11 cellular contexts compared by ENCODE assay signal in genomic region chr10:71693377-71693776, GRCh38. TPM values are rescaled to one million over a fixed set of nuclear protein-coding genes. Genes with fewer than 3 reads are reported as not detected.
DNase-seq lines count a peak whose midpoint lies in the region; ATAC-seq and TF ChIP-seq lines count a peak whose summit lies in the region.
"Had no signal": no experiment of that assay in that cellular context is flagged by ENCODE, and none has a peak within 500 bp of the region (broad histone marks: within the 10 kb centered on the region; RNA-seq: fewer than 3 reads in every experiment).

No MANE protein-coding gene starts in this region.

- H3K27me3 ChIP-seq in BLaER1, result no peaks in the 10 kb centered on the region
- H3K27me3 ChIP-seq in naive thymus-derived CD4-positive, alpha-beta T cell (ENCODE audit: control insufficient read depth in 2 of 2, insufficient read depth in 2 of 2, low read length in 2 of 2), result no peaks in the 10 kb centered on the region
- H3K27me3 ChIP-seq: ovary had no signal

- no peak for TF ChIP-seq CTCF in Calu3 (IDR thresholded peaks at IDR 0.05; ENCODE audit: unreplicated experiment)
- no peak for TF ChIP-seq CTCF in cardiac fibroblast (IDR thresholded peaks at IDR 0.05; ENCODE audit: low read depth, low read length)

- H3K27ac Mint-ChIP-seq in Calu3 (ENCODE audit: unreplicated experiment), result peak overlapping the region; percentile 16
- H3K27ac Mint-ChIP-seq in naive thymus-derived CD4-positive, alpha-beta T cell, result peak overlapping the region in 3 of 9 donors; percentile 72 to 91 (median 77)

- peak overlapping the region; percentile 49; the same call in 1 of the 2 replicates for H3K27ac ChIP-seq in BLaER1
- no peak overlapping the region for H3K27ac ChIP-seq in naive thymus-derived CD4-positive, alpha-beta T cell (ENCODE audit: low read depth, low read length)
- H3K27ac ChIP-seq: ovary had no signal

- H3K4me1 Mint-ChIP-seq in Calu3 (ENCODE audit: low read depth, unreplicated experiment), result peaks cover 8% of the 10 kb centered on the region
- peaks cover 12 to 37% (median 25%) of the 10 kb centered on the region in 7 donors for H3K4me1 Mint-ChIP-seq in naive thymus-derived CD4-positive, alpha-beta T cell

- intact Hi-C loops in Calu3 (cut with micrococcal nuclease; ENCODE audit: unreplicated experiment), result loop anchor here (10.0 kb wide), 1 partner anchor 121 kb away; no protein-coding TSS in a partner anchor
- intact Hi-C loops in naive thymus-derived CD4-positive, alpha-beta T cell (cut with micrococcal nuclease), result no loop called here

- POLR2A ChIA-PET in naive thymus-derived CD4-positive, alpha-beta T cell (lab: Charles Lee), result interaction anchor here (0.6 to 1.7 kb wide), 4 partner anchors 19 to 80 kb away, joined by 3 to 7 read pairs (median 6); partner anchors contain the start of gene VSIR

- H3K4me3 ChIP-seq in BLaER1 (no peak overlapping the region), cardiac fibroblast (replicated peaks in 1 of 2; ENCODE audit: low read depth in 2 of 2, low read length in 2 of 2) (no peak overlapping the region)
- no peak overlapping the region for H3K4me3 ChIP-seq in naive thymus-derived CD4-positive, alpha-beta T cell (ENCODE audit: low read length)
- H3K4me3 ChIP-seq: ovary had no signal

- no peaks in the 10 kb centered on the region for H4K20me1 ChIP-seq in BLaER1

- peak overlapping the region; percentile 69 for H3K4me2 ChIP-seq in BLaER1

- CTCF ChIA-PET in Calu3 (lab: Charles Lee), result interaction anchor here (0.7 kb wide), 1 partner anchor 50 kb away, joined by 3 read pairs; no protein-coding TSS in a partner anchor
- CTCF ChIA-PET in naive thymus-derived CD4-positive, alpha-beta T cell (lab: Charles Lee), result interaction anchor here (1.6 to 3.2 kb wide), 2 partner anchors 13 to 80 kb away, joined by 8 to 34 read pairs; partner anchors contain the start of gene VSIR

- BruUV-seq in Calu3 (replicated peaks; lab: Mats Ljungman, UMichigan), result no TSS peak

- peaks cover 13% of the 10 kb centered on the region for H3K27me3 Mint-ChIP-seq in Calu3 (ENCODE audit: unreplicated experiment)
- H3K27me3 Mint-ChIP-seq in naive thymus-derived CD4-positive, alpha-beta T cell, result no peaks in the 10 kb centered on the region

- no peak for DNase-seq in Calu3
- peak; percentile 19 to 52 for DNase-seq in cardiac fibroblast (ENCODE audit: low read depth in 2 of 2)
- DNase-seq in naive thymus-derived CD4-positive, alpha-beta T cell, result no peak
- DNase-seq in NCI-H1694 treated with DMSO at 0.1 percent for 48 hours (lab: John Stamatoyannopoulos, UW), result no peak
- DNase-seq in NCI-H187 treated with DMSO at 0.1 percent for 48 hours (lab: John Stamatoyannopoulos, UW), result no peak
- DNase-seq: activated CD8-positive, alpha-beta memory T cell treated with anti-CD3 and anti-CD28 coated beads, Interleukin-2, amount 50 U/mL, for 48 hours; mesenchymal stem cell; ovary had no signal

- H3K4me1 ChIP-seq in BLaER1, result peaks cover 59% of the 10 kb centered on the region
- peaks cover 23 to 35% of the 10 kb centered on the region in 2 donors for H3K4me1 ChIP-seq in naive thymus-derived CD4-positive, alpha-beta T cell (ENCODE audit: control insufficient read depth in 2 of 2, insufficient read depth in 2 of 2, low read length in 2 of 2)

- no peak overlapping the region for H3K4me3 Mint-ChIP-seq in Calu3 (ENCODE audit: low read depth, unreplicated experiment)
- H3K4me3 Mint-ChIP-seq in naive thymus-derived CD4-positive, alpha-beta T cell, result peak overlapping the region in 6 of 10 donors; percentile 12 to 73 (median 38)

- no peaks in the 10 kb centered on the region for H3K9me3 ChIP-seq in BLaER1
- peaks cover 0 to 2% (median 0%) of the 10 kb centered on the region in 3 experiments for H3K9me3 ChIP-seq in naive thymus-derived CD4-positive, alpha-beta T cell (ENCODE audit: control insufficient read depth in 2 of 3, low read length in 3 of 3)
- H3K9me3 ChIP-seq: ovary had no signal

- no peak overlapping the region for H3K9ac ChIP-seq in BLaER1

- ATAC-seq in naive thymus-derived CD4-positive, alpha-beta T cell, result no peak
- no peak for ATAC-seq in HG03432 (IDR thresholded peaks at IDR 0.05; ENCODE audit: unreplicated experiment)
- ATAC-seq: activated CD4-positive, CD25-positive, alpha-beta regulatory T cell treated with anti-CD3 and anti-CD28 coated beads, Interleukin-2, amount 50 U/mL, for 24 hours had no signal

- no peaks in the 10 kb centered on the region for H3K9me3 Mint-ChIP-seq in Calu3 (ENCODE audit: low read depth, unreplicated experiment)
- H3K9me3 Mint-ChIP-seq in naive thymus-derived CD4-positive, alpha-beta T cell, result peaks cover 0 to 4% (median 0%) of the 10 kb centered on the region in 11 donors

- H3K36me3 ChIP-seq in BLaER1, result no peaks in the 10 kb centered on the region
- no peaks in the 10 kb centered on the region for H3K36me3 ChIP-seq in naive thymus-derived CD4-positive, alpha-beta T cell (ENCODE audit: control insufficient read depth in 2 of 3, insufficient read depth in 3 of 3, low read length in 3 of 3)
- H3K36me3 ChIP-seq: ovary had no signal

- H3K36me3 Mint-ChIP-seq in Calu3 (ENCODE audit: insufficient read depth, unreplicated experiment), result no peaks in the 10 kb centered on the region
- H3K36me3 Mint-ChIP-seq in naive thymus-derived CD4-positive, alpha-beta T cell, result peaks cover 0 to 4% (median 0%) of the 10 kb centered on the region in 5 donors

RNA-seq across cellular contexts. Expression of gene C10orf105, which starts 26.2 kb away (rescaled TPM):
- total RNA-seq in Calu3 (2022), result not detected in 2 replicates
- 1 to 10 TPM in 1 of 5 experiments, under 1 TPM in 4; 0.13 to 1.0 (median 0.19) TPM for total RNA-seq in naive thymus-derived CD4-positive, alpha-beta T cell
- not detected for polyA plus RNA-seq in naive thymus-derived CD4-positive, alpha-beta T cell

Comparison
In these comparisons a context has a peak if more than half of its experiments do, and no peak if none do; other contexts are left out.
1. DNase-seq: peak in cardiac fibroblast (2 of 2); none in Calu3 (single experiment), naive thymus-derived CD4-positive, alpha-beta T cell (0 of 9), NCI-H1694 treated with DMSO at 0.1 percent for 48 hours (single experiment) and NCI-H187 treated with DMSO at 0.1 percent for 48 hours (single experiment).